In the genomic region with DNA sequence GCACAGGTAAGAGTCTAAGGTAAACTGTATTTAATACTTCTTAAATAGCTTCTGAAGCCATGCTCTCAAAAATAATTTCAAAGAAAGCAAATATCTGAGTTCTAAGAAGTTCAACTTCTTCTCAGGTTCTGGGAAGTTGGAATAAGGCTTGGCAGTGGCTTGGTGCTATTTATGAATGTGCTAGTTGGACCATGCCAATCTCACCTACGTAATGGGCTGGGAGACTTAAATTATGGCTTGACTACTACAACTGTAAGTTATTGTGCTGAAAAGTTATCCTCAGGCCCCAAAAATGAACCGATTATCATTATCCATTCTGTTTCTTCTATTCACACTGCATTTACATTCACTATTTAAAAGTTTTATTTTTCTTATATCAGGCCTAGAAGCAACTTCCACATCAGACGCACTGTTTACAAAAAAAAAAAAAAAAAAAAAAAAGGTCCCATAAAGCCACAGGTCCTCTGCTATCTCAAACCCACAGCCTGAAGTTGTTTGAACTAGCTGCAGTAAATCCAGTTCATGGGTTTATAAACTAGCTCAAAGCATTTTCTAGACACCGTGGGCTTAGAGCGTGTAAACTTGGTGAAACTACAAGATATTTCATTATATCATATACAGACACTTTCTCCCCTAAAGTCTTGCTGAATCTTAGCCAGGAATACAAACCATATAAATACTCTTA, we compare ENCODE assay signal across 10 cellular contexts. TPM values are rescaled to one million over a fixed set of nuclear protein-coding genes. Genes with fewer than 3 reads are reported as not detected.
DNase-seq lines count a peak whose midpoint lies in the region; ATAC-seq and TF ChIP-seq lines count a peak whose summit lies in the region.
"Had no signal": no experiment of that assay in that cellular context is flagged by ENCODE, and none has a peak within 500 bp of the region (broad histone marks: within the 10 kb centered on the region; RNA-seq: fewer than 3 reads in every experiment).

No MANE protein-coding gene starts in this region.

- peak overlapping the region; percentile 59 for H3K4me3 ChIP-seq in KMS-11 (IDR thresholded peaks at IDR 0.05; ENCODE audit: insufficient read depth, low read depth, low read length)
- peak overlapping the region; percentile 98 for H3K4me3 ChIP-seq in coronary artery

- H3K36me3 Mint-ChIP-seq in CD4-positive, alpha-beta T cell (ENCODE audit: low read depth) = peaks cover 11% of the 10 kb centered on the region
- H3K36me3 Mint-ChIP-seq in osteocyte (ENCODE audit: unreplicated experiment) = no peaks in the 10 kb centered on the region

- H3K36me3 ChIP-seq in KMS-11 (ENCODE audit: insufficient read depth) = no peaks in the 10 kb centered on the region

- TF ChIP-seq CTCF in CD4-positive, alpha-beta T cell (IDR thresholded peaks at IDR 0.05) = no peak
- TF ChIP-seq CTCF in KMS-11 (conservative IDR thresholded peaks at IDR 0.05; ENCODE audit: low read depth, low read length) (no peak), coronary artery (IDR thresholded peaks at IDR 0.05) (no peak), osteocyte (IDR thresholded peaks at IDR 0.05) (no peak)

- no peaks in the 10 kb centered on the region for H3K9me3 ChIP-seq in CD4-positive, alpha-beta T cell (ENCODE audit: control insufficient read depth, low read length)

- H3K27ac ChIP-seq in CD4-positive, alpha-beta T cell (ENCODE audit: low read depth, low read length) = no peak overlapping the region
- H3K27ac ChIP-seq in KMS-11 (peak overlapping the region; percentile 82), coronary artery (peak overlapping the region; percentile 95)

- CTCF ChIA-PET in CD4-positive, alpha-beta T cell (lab: Charles Lee) = interaction anchor here (1.1 to 2.4 kb wide), 3 partner anchors 25 to 89 kb away, joined by 3 to 7 read pairs (median 3); no protein-coding TSS in a partner anchor

- intact Hi-C loops in CD4-positive, alpha-beta T cell (cut with DNase I, micrococcal nuclease) = loop anchor here in 1 of 2 experiments (2.0 to 10.0 kb wide), 2 partner anchors 15 to 193 kb away; no protein-coding TSS in a partner anchor

- H4K20me1 ChIP-seq in KMS-11 (ENCODE audit: insufficient read depth) = no peaks in the 10 kb centered on the region

- no peaks in the 10 kb centered on the region for H3K27me3 Mint-ChIP-seq in CD4-positive, alpha-beta T cell
- H3K27me3 Mint-ChIP-seq in osteocyte (ENCODE audit: unreplicated experiment) = no peaks in the 10 kb centered on the region

- H3K79me2 ChIP-seq in KMS-11 (ENCODE audit: insufficient read depth, low read depth) = peaks cover 81% of the 10 kb centered on the region

- H3K9ac ChIP-seq in KMS-11 = peak overlapping the region; percentile 71

- no peaks in the 10 kb centered on the region for H3K9me3 Mint-ChIP-seq in CD4-positive, alpha-beta T cell
- H3K9me3 Mint-ChIP-seq in osteocyte (ENCODE audit: unreplicated experiment) = no peaks in the 10 kb centered on the region

- POLR2A ChIA-PET in CD4-positive, alpha-beta T cell (lab: Charles Lee) = interaction anchor here (1.0 to 2.3 kb wide), 5 partner anchors 11 to 277 kb away, joined by 3 to 18 read pairs (median 4); partner anchors contain the start of gene SLC25A26

- no peak overlapping the region for H2AFZ ChIP-seq in KMS-11 (ENCODE audit: low read depth)

- H3K4me3 Mint-ChIP-seq in CD4-positive, alpha-beta T cell = peak overlapping the region; percentile 97
- peak overlapping the region; percentile 94 for H3K4me3 Mint-ChIP-seq in osteocyte (ENCODE audit: unreplicated experiment)

- DNase-seq in CD4-positive, alpha-beta T cell = no peak
- DNase-seq in coronary artery (ENCODE audit: low spot score) (no peak), osteocyte (ENCODE audit: extremely low spot score, unreplicated experiment) (no peak), NOMO-1 treated with DMSO at 0.1 percent for 48 hours (lab: John Stamatoyannopoulos, UW; ENCODE audit: unreplicated experiment) (no peak), NCI-H748 treated with DMSO at 0.1 percent for 48 hours (lab: John Stamatoyannopoulos, UW) (no peak)
- DNase-seq: activated CD4-positive, alpha-beta T cell treated with anti-CD3 and anti-CD28 coated beads, Interleukin-2, amount 50 U/mL, for 48 hours; posterior cingulate gyrus had no signal

- no peak for ATAC-seq in CD4-positive, alpha-beta T cell (ENCODE audit: poor library complexity)
- ATAC-seq in HG03432 (IDR thresholded peaks at IDR 0.05; ENCODE audit: unreplicated experiment) = no peak
- ATAC-seq in GM18873 (IDR thresholded peaks at IDR 0.05; ENCODE audit: low FRiP score, unreplicated experiment) = no peak

- H3K4me2 ChIP-seq in KMS-11 = peak overlapping the region; percentile 99

- peaks cover 89% of the 10 kb centered on the region for H3K4me1 Mint-ChIP-seq in CD4-positive, alpha-beta T cell (ENCODE audit: low read depth)
- H3K4me1 Mint-ChIP-seq in osteocyte (ENCODE audit: unreplicated experiment) = peaks cover 76% of the 10 kb centered on the region

- H3K27me3 ChIP-seq in CD4-positive, alpha-beta T cell (ENCODE audit: control insufficient read depth, insufficient read depth, low read length) = no peaks in the 10 kb centered on the region
- no peaks in the 10 kb centered on the region for H3K27me3 ChIP-seq in KMS-11 (ENCODE audit: insufficient read depth, low read depth)

- peak overlapping the region; percentile 50 for H3K27ac Mint-ChIP-seq in CD4-positive, alpha-beta T cell
- H3K27ac Mint-ChIP-seq in osteocyte (ENCODE audit: unreplicated experiment) = peak overlapping the region; percentile 63

- peaks cover 50% of the 10 kb centered on the region for H3K4me1 ChIP-seq in KMS-11 (ENCODE audit: low read depth, poor library complexity, severe bottlenecking)

RNA-seq across cellular contexts. Expression of gene LRIG1, which starts 3.4 kb away (rescaled TPM):
- 10 to 100 TPM; 30.1 to 33.1 TPM for total RNA-seq in CD4-positive, alpha-beta T cell
- 60.8 and 64.2 TPM in 2 replicates for total RNA-seq in osteocyte
